ENCODE assay signal across 1 cellular context in genomic region chr2:36035137-36035536, GRCh38.
TF ChIP-seq lines count a peak whose summit lies in the region.

No MANE protein-coding gene starts in this region.

TF ChIP-seq in K562, 482 proteins besides CTCF, POLR2A, EP300 and RAD21 (continued from another document and continues in another):
- no peak for TF ChIP-seq RREB1 (CRISPR knock-in tag; IDR thresholded peaks at IDR 0.05)
- no peak for TF ChIP-seq SMAD1 (IDR thresholded peaks at IDR 0.05; ENCODE audit: low read depth, low read length, partially characterized antibody)
- peak; percentile 68 for TF ChIP-seq ZNF316 (IDR thresholded peaks at IDR 0.05)
- no peak for TF ChIP-seq TRIM24 (IDR thresholded peaks at IDR 0.05)
- TF ChIP-seq ILK (tag; IDR thresholded peaks at IDR 0.05; ENCODE audit: borderline replicate concordance, low read depth): no peak
- TF ChIP-seq SNIP1 (IDR thresholded peaks at IDR 0.05; ENCODE audit: low read depth): no peak
- TF ChIP-seq RFX1 (IDR thresholded peaks at IDR 0.05): no peak
- no peak for TF ChIP-seq REST (CRISPR knock-in tag; IDR thresholded peaks at IDR 0.05; ENCODE audit: low read depth)
- no peak for TF ChIP-seq BRF1 (IDR thresholded peaks at IDR 0.05; ENCODE audit: borderline replicate concordance, extremely low read depth, insufficient read length)
- TF ChIP-seq OTX1 (CRISPR knock-in tag; IDR thresholded peaks at IDR 0.05): no peak
- 0 out of 2 replicates have a peak, but pooled peaks have one; percentile 31 for TF ChIP-seq MAFG (tag; conservative IDR thresholded peaks at IDR 0.05)
- TF ChIP-seq FOSL1 (tag; conservative IDR thresholded peaks at IDR 0.05): no peak
- TF ChIP-seq RCOR1 (IDR thresholded peaks at IDR 0.05; ENCODE audit: borderline replicate concordance in 1 of 2, low read depth in 2 of 2, low read length in 2 of 2): no peak
- peak; percentile 32; the same call in 1 of the 2 replicates for TF ChIP-seq C11orf30 (IDR thresholded peaks at IDR 0.05; ENCODE audit: low read depth)
- peak; percentile 52; the same call in 1 of the 2 replicates for TF ChIP-seq MAFF (IDR thresholded peaks at IDR 0.05; ENCODE audit: low read length)
- TF ChIP-seq MGA (IDR thresholded peaks at IDR 0.05): no peak
- TF ChIP-seq IRF2 (CRISPR knock-in tag; IDR thresholded peaks at IDR 0.05): no peak
- TF ChIP-seq CLOCK (CRISPR knock-in tag; IDR thresholded peaks at IDR 0.05; ENCODE audit: borderline replicate concordance): no peak
- no peak for TF ChIP-seq LCOR (CRISPR knock-in tag; IDR thresholded peaks at IDR 0.05)
- no peak for TF ChIP-seq TEAD2 (tag; IDR thresholded peaks at IDR 0.05)
- TF ChIP-seq CCNT2 (IDR thresholded peaks at IDR 0.05; ENCODE audit: borderline replicate concordance, extremely low read depth, insufficient read length, low read depth, low read length): no peak
- TF ChIP-seq RBM15 (IDR thresholded peaks at IDR 0.05; ENCODE audit: insufficient read depth, low read length): no peak
- no peak for TF ChIP-seq XRCC3 (IDR thresholded peaks at IDR 0.05)
- TF ChIP-seq ZNF639 (CRISPR knock-in tag; conservative IDR thresholded peaks at IDR 0.05 in 1 of 2, IDR thresholded peaks at IDR 0.05 in 1 of 2): no peak
- no peak for TF ChIP-seq MCM2 (IDR thresholded peaks at IDR 0.05; ENCODE audit: low read depth)
- no peak for TF ChIP-seq PML (IDR thresholded peaks at IDR 0.05; ENCODE audit: low read length)
- no peak for TF ChIP-seq SAFB (IDR thresholded peaks at IDR 0.05; ENCODE audit: borderline replicate concordance, low read depth, low read length)
